In the genomic region with DNA sequence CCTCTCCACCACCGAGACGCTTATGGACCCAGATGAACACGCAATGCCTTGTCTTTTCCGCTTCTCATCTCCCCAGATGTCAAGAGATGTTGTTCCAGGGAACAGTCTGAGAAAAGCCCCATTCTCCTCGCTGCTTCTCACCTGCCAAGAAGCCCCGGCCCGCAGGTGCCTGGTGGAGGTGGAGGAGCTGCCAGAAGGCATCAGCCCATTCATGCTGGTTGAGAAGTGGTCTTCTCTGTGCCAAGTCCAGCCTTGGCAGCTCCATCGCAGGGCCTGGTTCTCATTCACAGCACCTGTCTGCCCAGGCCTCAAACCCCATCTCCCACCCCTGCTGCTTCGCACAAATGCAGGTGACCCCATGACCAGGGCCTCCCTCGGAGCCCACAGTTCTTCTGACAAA, we compare ENCODE assay signal across 28 cellular contexts.
"Had no signal": no experiment of that assay in that cellular context is flagged by ENCODE, and none has a peak within 500 bp of the region (broad histone marks: within the 10 kb centered on the region; RNA-seq: fewer than 3 reads in every experiment).

No MANE protein-coding gene starts in this region.

- H3K9me3 Mint-ChIP-seq: activated naive CD4-positive, alpha-beta T cell treated with anti-CD3 and anti-CD28 coated beads, Interleukin-2, amount 50 U/mL, for 24 hours; central memory CD8-positive, alpha-beta T cell; IgD-negative memory B cell; T-cell had no signal

- H3K27me3 Mint-ChIP-seq: brain; central memory CD8-positive, alpha-beta T cell had no signal

- DNase-seq: activated CD4-positive, alpha-beta T cell treated with anti-CD3 and anti-CD28 coated beads for 4 hours; activated CD4-positive, alpha-beta T cell treated with anti-CD3 and anti-CD28 coated beads, Interleukin-2, amount 50 U/mL, for 48 hours; activated CD8-positive, alpha-beta memory T cell treated with anti-CD3 and anti-CD28 coated beads, Interleukin-2, amount 50 U/mL, for 48 hours; activated effector memory CD4-positive, alpha-beta T cell treated with Interleukin-2 at 50 U/mL for 16 hours; activated naive CD4-positive, alpha-beta T cell; activated T-cell treated with anti-CD3 and anti-CD28 coated beads, Interleukin-2, amount 50 U/mL, for 1 hour; amygdala; KG1; MV-4-11; NCI-H1105 treated with DMSO at 0.1 percent for 48 hours; NCI-H146; NCI-H187 treated with DMSO at 0.1 percent for 48 hours; NCI-H2081 treated with DMSO at 0.1 percent for 48 hours; NCI-H2171; NCI-H2227 treated with DMSO at 0.1 percent for 48 hours; NCI-H526; NCI-H774; NK-92 treated with Interleukin-12 subunit alpha and Interleukin-12 subunit beta, amount 100 ng/mL, for 24 hours; OCI-M1; RPMI8226; T-cell had no signal

- ATAC-seq: activated CD4-positive, CD25-positive, alpha-beta regulatory T cell treated with anti-CD3 and anti-CD28 coated beads, Interleukin-2, amount 50 U/mL, for 24 hours; Panc1; Right ventricle myocardium inferior; T-cell had no signal

- H3K4me3 Mint-ChIP-seq: activated naive CD4-positive, alpha-beta T cell treated with anti-CD3 and anti-CD28 coated beads, Interleukin-2, amount 50 U/mL, for 24 hours; brain; central memory CD8-positive, alpha-beta T cell; IgD-negative memory B cell; T-cell had no signal

- H3K36me3 Mint-ChIP-seq: activated naive CD4-positive, alpha-beta T cell treated with anti-CD3 and anti-CD28 coated beads, Interleukin-2, amount 50 U/mL, for 24 hours; brain; IgD-negative memory B cell; T-cell had no signal

- H3K27ac Mint-ChIP-seq: activated naive CD4-positive, alpha-beta T cell treated with anti-CD3 and anti-CD28 coated beads, Interleukin-2, amount 50 U/mL, for 24 hours; brain; IgD-negative memory B cell; T-cell had no signal
